In the genomic region with DNA sequence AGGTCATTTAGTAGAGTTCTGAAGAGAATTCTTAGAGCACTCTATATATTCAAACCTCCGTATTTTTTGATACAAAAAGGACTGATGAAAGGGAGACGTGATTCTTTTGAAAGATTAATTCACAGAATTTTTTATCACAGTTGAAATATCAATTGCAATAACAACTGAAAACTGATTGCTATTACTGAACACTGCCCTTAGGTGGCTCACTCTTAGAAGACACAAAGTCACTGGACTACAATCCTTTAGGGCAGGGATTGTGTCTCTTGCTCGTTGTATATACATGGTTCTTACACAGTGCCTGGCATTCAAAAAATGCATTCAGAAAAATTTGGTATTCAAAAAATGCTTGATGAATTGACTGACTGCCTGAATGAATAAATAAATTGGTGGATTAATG, we compare ENCODE assay signal across 9 cellular contexts. TPM values are rescaled to one million over a fixed set of nuclear protein-coding genes. Genes with fewer than 3 reads are reported as not detected.
DNase-seq lines count a peak whose midpoint lies in the region; ATAC-seq and TF ChIP-seq lines count a peak whose summit lies in the region.
"Had no signal": no experiment of that assay in that cellular context is flagged by ENCODE, and none has a peak within 500 bp of the region (broad histone marks: within the 10 kb centered on the region; RNA-seq: fewer than 3 reads in every experiment).

No MANE protein-coding gene starts in this region.

- H3K27ac Mint-ChIP-seq in activated CD4-positive, alpha-beta T cell treated with anti-CD3 and anti-CD28 coated beads for 36 hours, result no peak overlapping the region
- peak overlapping the region in 2 of 6 donors; percentile 30 to 71 for H3K27ac Mint-ChIP-seq in naive B cell
- H3K27ac Mint-ChIP-seq: activated naive CD4-positive, alpha-beta T cell treated with anti-CD3 and anti-CD28 coated beads, Interleukin-2, amount 50 U/mL, for 72 hours had no signal

- H3K4me1 Mint-ChIP-seq in activated CD4-positive, alpha-beta T cell treated with anti-CD3 and anti-CD28 coated beads for 36 hours, result peaks cover 9% of the 10 kb centered on the region
- peaks cover 15 to 29% (median 22%) of the 10 kb centered on the region in 3 donors for H3K4me1 Mint-ChIP-seq in naive B cell

- no peak overlapping the region for H3K4me3 ChIP-seq in HFF-Myc (replicated peaks; ENCODE audit: low read depth, low read length)
- no peak overlapping the region for H3K4me3 ChIP-seq in suprapubic skin

- CTCF ChIA-PET in activated CD4-positive, alpha-beta T cell treated with anti-CD3 and anti-CD28 coated beads for 36 hours (lab: Charles Lee), result interaction anchor here (0.6 to 2.2 kb wide), 5 partner anchors 10 to 156 kb away, joined by 3 to 10 read pairs (median 3); no protein-coding TSS in a partner anchor

- intact Hi-C loops in activated CD4-positive, alpha-beta T cell treated with anti-CD3 and anti-CD28 coated beads for 36 hours (cut with DNase I, micrococcal nuclease), result loop anchor here (1.0 to 2.0 kb wide), 2 partner anchors 88 to 89 kb away; no protein-coding TSS in a partner anchor

- TF ChIP-seq CTCF in HFF-Myc (IDR thresholded peaks at IDR 0.05; ENCODE audit: low read depth, low read length, missing control alignments), result peak; percentile 38
- peak in 1 of 2 donors; percentile 40 for TF ChIP-seq CTCF in suprapubic skin (IDR thresholded peaks at IDR 0.05)

- POLR2A ChIA-PET in activated CD4-positive, alpha-beta T cell treated with anti-CD3 and anti-CD28 coated beads for 36 hours (lab: Charles Lee), result no interaction called here

- TF ChIP-seq EP300 in suprapubic skin (IDR thresholded peaks at IDR 0.05), result no peak

- H3K4me3 Mint-ChIP-seq in activated CD4-positive, alpha-beta T cell treated with anti-CD3 and anti-CD28 coated beads for 36 hours, result no peak overlapping the region
- H3K4me3 Mint-ChIP-seq in naive B cell, result peak overlapping the region in 1 of 8 donors; percentile 9

- peak; percentile 75 for ATAC-seq in activated CD4-positive, alpha-beta T cell treated with anti-CD3 and anti-CD28 coated beads for 36 hours
- peak; percentile 67 to 72 for ATAC-seq in naive B cell (ENCODE audit: low read depth in 2 of 2)

- no peak overlapping the region for H3K27ac ChIP-seq in suprapubic skin

- no peak for DNase-seq in activated CD4-positive, alpha-beta T cell treated with anti-CD3 and anti-CD28 coated beads for 36 hours
- DNase-seq in activated CD4-positive, alpha-beta T cell treated with anti-CD3 and anti-CD28 coated beads, Interleukin-2, amount 50 U/mL, for 4 hours, result no peak
- peak; percentile 26 for DNase-seq in HFF-Myc (ENCODE audit: extremely low read depth, low read depth)
- DNase-seq in NCI-H226, result peak; percentile 33
- peak; percentile 11 for DNase-seq in cerebellar cortex (ENCODE audit: low spot score)
- peak; percentile 20 for DNase-seq in naive B cell
- DNase-seq in NCI-H774 (lab: John Stamatoyannopoulos, UW), result no peak
- no peak for DNase-seq in suprapubic skin (ENCODE audit: low spot score in 2 of 2)

- H3K4me1 ChIP-seq in suprapubic skin, result peaks cover 3% of the 10 kb centered on the region

- no peaks in the 10 kb centered on the region for H3K9me3 Mint-ChIP-seq in activated CD4-positive, alpha-beta T cell treated with anti-CD3 and anti-CD28 coated beads for 36 hours (ENCODE audit: low read depth)
- H3K9me3 Mint-ChIP-seq in naive B cell, result no peaks in the 10 kb centered on the region
- H3K9me3 Mint-ChIP-seq: activated naive CD4-positive, alpha-beta T cell treated with anti-CD3 and anti-CD28 coated beads, Interleukin-2, amount 50 U/mL, for 72 hours had no signal

- no peaks in the 10 kb centered on the region for H3K27me3 ChIP-seq in suprapubic skin

- 27% methylated on average over 3 of the region's 3 CpGs for WGBS in suprapubic skin

- H3K9me3 ChIP-seq in suprapubic skin, result no peaks in the 10 kb centered on the region

- no peak for TF ChIP-seq POLR2A in suprapubic skin (IDR thresholded peaks at IDR 0.05)

- peaks cover 18% of the 10 kb centered on the region for H3K27me3 Mint-ChIP-seq in activated CD4-positive, alpha-beta T cell treated with anti-CD3 and anti-CD28 coated beads for 36 hours
- H3K27me3 Mint-ChIP-seq in naive B cell, result no peaks in the 10 kb centered on the region

- H3K36me3 Mint-ChIP-seq in activated CD4-positive, alpha-beta T cell treated with anti-CD3 and anti-CD28 coated beads for 36 hours (ENCODE audit: low read depth), result no peaks in the 10 kb centered on the region
- no peaks in the 10 kb centered on the region for H3K36me3 Mint-ChIP-seq in naive B cell
- H3K36me3 Mint-ChIP-seq: activated naive CD4-positive, alpha-beta T cell treated with anti-CD3 and anti-CD28 coated beads, Interleukin-2, amount 50 U/mL, for 72 hours had no signal

- no peaks in the 10 kb centered on the region for H3K36me3 ChIP-seq in suprapubic skin

RNA-seq across cellular contexts. Expression of a gene that starts 17.1 kb away (rescaled TPM):
- 10 to 100 TPM in 1 of 2 experiments, 1 to 10 TPM in 1; 7.1 to 10.0 TPM for total RNA-seq in activated CD4-positive, alpha-beta T cell treated with anti-CD3 and anti-CD28 coated beads for 36 hours
- 1,000 to 10,000 TPM in 1 of 6 donors, 100 to 1,000 TPM in 5; 687 to 1,118 (median 783) TPM for polyA plus RNA-seq in naive B cell (ENCODE audit: low read depth in 6 of 6)
- 1 to 10 TPM in 2 of 4 donors, under 1 TPM in 1, not detected in 1; 0.76 to 4.1 (median 1.2) TPM for total RNA-seq in suprapubic skin

Comparison
In these comparisons a context has a peak if more than half of its experiments do, and no peak if none do; other contexts are left out.
1. DNase-seq: peak in HFF-Myc (single experiment), NCI-H226 (single experiment), cerebellar cortex (single experiment) and naive B cell (single experiment); none in activated CD4-positive, alpha-beta T cell treated with anti-CD3 and anti-CD28 coated beads for 36 hours (single experiment), activated CD4-positive, alpha-beta T cell treated with anti-CD3 and anti-CD28 coated beads, Interleukin-2, amount 50 U/mL, for 4 hours (0 of 2), NCI-H774 (single experiment) and suprapubic skin (0 of 2).